8 cellular contexts compared by ENCODE assay signal in the genomic region with DNA sequence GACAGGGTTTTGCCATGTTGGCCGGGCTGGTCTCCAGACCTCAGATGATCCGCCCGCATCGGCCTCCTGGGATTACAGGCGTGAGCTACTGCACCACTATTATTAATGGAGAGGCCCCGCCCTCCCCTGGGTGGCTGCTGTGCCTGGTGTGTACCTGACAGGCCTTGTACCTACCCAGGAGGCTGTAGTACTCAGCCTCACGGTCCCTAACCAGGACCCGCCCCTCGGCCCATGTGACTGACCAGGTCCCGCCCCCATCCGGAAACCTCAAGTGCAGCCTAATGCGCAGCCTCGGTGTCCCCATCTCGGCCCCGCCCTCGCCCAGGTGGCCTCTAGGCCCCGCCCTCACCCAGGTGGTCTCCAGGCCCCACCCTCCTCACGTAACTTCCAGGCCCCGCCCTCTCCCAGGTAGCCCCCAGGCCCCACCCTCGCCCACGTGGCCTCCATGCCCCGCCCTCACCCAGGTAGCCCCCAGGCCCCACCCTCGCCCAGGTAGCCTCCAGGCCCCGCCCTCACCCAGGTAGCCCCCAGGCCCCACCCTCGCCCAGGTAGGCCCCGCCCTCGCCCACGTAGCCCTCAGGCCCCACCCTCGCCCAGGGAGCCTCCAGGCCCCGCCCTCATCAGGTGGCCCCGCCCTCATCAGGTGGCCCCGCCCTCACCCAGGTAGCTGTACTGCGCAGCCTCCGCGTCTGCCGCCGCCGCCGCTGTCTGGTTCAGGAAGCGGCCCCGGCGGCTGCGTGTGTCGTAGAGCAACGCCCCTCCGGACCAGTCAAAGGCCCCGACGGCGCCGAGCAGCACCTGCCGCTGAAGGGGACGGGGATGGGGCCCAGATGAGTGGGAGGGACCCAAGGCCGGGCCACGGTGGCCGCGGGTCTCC. TPM values are rescaled to one million over a fixed set of nuclear protein-coding genes. Genes with fewer than 3 reads are reported as not detected.
A peak's percentile ranks its signal among the peaks of the same experiment; 100 is the strongest.
DNase-seq lines count a peak whose midpoint lies in the region; ATAC-seq and TF ChIP-seq lines count a peak whose summit lies in the region.

No MANE protein-coding gene starts in this region.

- ATAC-seq in left ventricle myocardium superior (peak; percentile 73), HG02970 (IDR thresholded peaks at IDR 0.05; ENCODE audit: low FRiP score, unreplicated experiment) (no peak), GM19452 (IDR thresholded peaks at IDR 0.05; ENCODE audit: unreplicated experiment) (no peak)

- intact Hi-C loops in left ventricle myocardium superior (cut with micrococcal nuclease), result no loop called here

- peak; percentile 68 for DNase-seq in GM12865 (ENCODE audit: low read depth)
- peak; percentile 99 for DNase-seq in NCI-H2171 (lab: John Stamatoyannopoulos, UW)
- DNase-seq in activated T-cell treated with anti-CD3 and anti-CD28 coated beads, Interleukin-2, amount 50 U/mL, for 48 hours, result peak; percentile 65 to 75
- DNase-seq in left ventricle myocardium superior, result peak; percentile 49
- peak; percentile 33 to 39 for DNase-seq in stimulated activated CD4-positive, alpha-beta T cell treated with anti-CD3 and anti-CD28 coated beads, Interleukin-12 subunit alpha, Interleukin-12 subunit beta, amount 100 ng/mL, for 24 hours (ENCODE audit: low read depth in 2 of 2)
- DNase-seq in NCI-H1694 treated with DMSO at 0.1 percent for 48 hours (lab: John Stamatoyannopoulos, UW), result no peak

- no peak overlapping the region for H3K4me3 ChIP-seq in GM12865 (ENCODE audit: low read depth, low read length)

- no peak for TF ChIP-seq CTCF in GM12865 (IDR thresholded peaks at IDR 0.05; ENCODE audit: insufficient read depth, low read depth, low read length, missing control alignments)

RNA-seq across cellular contexts. Expression of gene HASPIN, which starts 31.0 kb away (rescaled TPM):
- 0.45 TPM for total RNA-seq in left ventricle myocardium superior

RNA-seq across cellular contexts. Expression of gene ITGAE, which starts 46.3 kb away (rescaled TPM):
- total RNA-seq in left ventricle myocardium superior, result 12.2 TPM

RNA-seq across cellular contexts. Expression of gene P2RX5, which starts 58.7 kb away (rescaled TPM):
- total RNA-seq in left ventricle myocardium superior, result 16.4 TPM
